Comparison of ENCODE assay signal across 27 cellular contexts in genomic region chr5:119808024-119808423, GRCh38.
"Had no signal": no experiment of that assay in that cellular context is flagged by ENCODE, and none has a peak within 500 bp of the region (broad histone marks: within the 10 kb centered on the region; RNA-seq: fewer than 3 reads in every experiment).

No MANE protein-coding gene starts in this region.

- H3K36me3 ChIP-seq: stomach, suprapubic skin, thoracic aorta, thyroid gland, tibial nerve, transverse colon, upper lobe of left lung, upper lobe of right lung, uterus, vagina had no signal

- H3K27ac ChIP-seq: stomach, suprapubic skin, testis, thoracic aorta, thyroid gland, tibial artery, tibial nerve, transverse colon, upper lobe of left lung, upper lobe of right lung, uterus, vagina had no signal

- H3K9me3 ChIP-seq: testis, thyroid gland, upper lobe of right lung, vagina had no signal

- H3K4me3 ChIP-seq: stomach, suprapubic skin, testis, thoracic aorta, thyroid gland, tibial artery, tibial nerve, transverse colon, upper lobe of left lung, upper lobe of right lung, uterus, vagina had no signal

- H3K27me3 ChIP-seq: stomach, suprapubic skin, testis, thyroid gland, tibial artery, tibial nerve, transverse colon, upper lobe of left lung, upper lobe of right lung, uterus, vagina had no signal

- ATAC-seq: stimulated activated effector memory CD8-positive, alpha-beta T cell treated with anti-CD3 and anti-CD28 coated beads, Interleukin-12 subunit alpha, Interleukin-12 subunit beta, amount 100 ng/mL, for 72 hours; stimulated activated memory B cell treated with anti-CD40 and anti-IgM and Interleukin-4, amounts not matched to agents 10 μg/mL and 1 μg/mL and 100 μg/mL, for 72 hours; stimulated activated naive B cell treated with anti-CD40 and anti-IgM and Interleukin-4, amounts not matched to agents 10 μg/mL and 1 μg/mL and 100 μg/mL, for 72 hours; stimulated activated naive CD8-positive, alpha-beta T cell treated with anti-CD3 and anti-CD28 coated beads, Interleukin-15, amount 100 ng/mL, for 72 hours; stimulated activated naive CD8-positive, alpha-beta T cell treated with anti-CD3 and anti-CD28 coated beads, Interleukin-15, Interleukin-2, amounts not matched to agents 100 U/mL and 50 U/mL, for 24 hours; upper lobe of right lung had no signal

- H3K4me1 ChIP-seq: suprapubic skin, thyroid gland, tibial nerve, transverse colon, upper lobe of left lung, upper lobe of right lung, uterus, vagina had no signal

- FAIRE-seq: urothelium cell line had no signal

- DNase-seq: stimulated activated CD4-positive, alpha-beta T cell treated with anti-CD3 and anti-CD28 coated beads, Interleukin-2, amount 100 ng/mL, for 48 hours; stimulated activated CD4-positive, alpha-beta T cell treated with anti-CD3 and anti-CD28 coated beads, Interleukin-4, amount 100 ng/mL, for 1 hour; stimulated activated CD4-positive, alpha-beta T cell treated with anti-CD3 and anti-CD28 coated beads, Interleukin-4, amount 100 ng/mL, for 24 hours; stimulated activated CD4-positive, alpha-beta T cell treated with anti-CD3 and anti-CD28 coated beads, Interleukin-4, amount 100 ng/mL, for 4 hours; stimulated activated CD8-positive, alpha-beta memory T cell treated with anti-CD3 and anti-CD28 coated beads, Interleukin-4, amount 100 ng/mL, for 48 hours; stimulated activated naive B cell treated with anti-CD40 and anti-IgM and Interleukin-4, amounts not matched to agents 10 μg/mL and 1 μg/mL and 100 μg/mL, for 72 hours; stimulated activated naive CD4-positive, alpha-beta T cell; stimulated activated naive CD4-positive, alpha-beta T cell treated with Interleukin-2 at 50 U/mL for 16 hours; stimulated activated naive CD8-positive, alpha-beta T cell treated with anti-CD3 and anti-CD28 coated beads, Interleukin-15, amount 100 ng/mL, for 72 hours; stimulated activated naive CD8-positive, alpha-beta T cell treated with anti-CD3 and anti-CD28 coated beads, Interleukin-15, Interleukin-2, amounts not matched to agents 100 U/mL and 50 U/mL, for 24 hours; stomach; substantia nigra; testis; thyroid gland; tibial artery; transverse colon; trophoblast cell; upper lobe of left lung; upper lobe of right lung; uterus had no signal
